26 cellular contexts compared by ENCODE assay signal in genomic region chr13:113850722-113851479, GRCh38.
"Had no signal": no experiment of that assay in that cellular context is flagged by ENCODE, and none has a peak within 500 bp of the region (broad histone marks: within the 10 kb centered on the region; RNA-seq: fewer than 3 reads in every experiment).

No MANE protein-coding gene starts in this region.

- H3K27me3 ChIP-seq: neural progenitor cell, stomach, tibial artery had no signal

- H3K4me3 ChIP-seq: left ventricle myocardium inferior, lung, neural progenitor cell, psoas muscle, stomach, tibial artery had no signal

- H3K4me3 Mint-ChIP-seq: activated naive CD4-positive, alpha-beta T cell treated with anti-CD3 and anti-CD28 coated beads, Interleukin-2, amount 50 U/mL, for 24 hours; activated naive CD8-positive, alpha-beta T cell treated with anti-CD3 and anti-CD28 coated beads, Interleukin-2, amount 50 U/mL, for 24 hours; activated T-cell treated with anti-CD3 and anti-CD28 coated beads, Interleukin-2, amount 50 U/mL, for 4 hours; dendritic cell treated with granulocyte-macrophage colony-stimulating factor and Interleukin-4, amounts not matched to agents 40 ng/mL and 50 ng/mL, for 4 days; natural killer cell; neural progenitor cell; stimulated activated naive B cell treated with anti-CD40 and anti-IgM and Interleukin-4, amounts not matched to agents 10 μg/mL and 1 μg/mL and 100 μg/mL, for 72 hours had no signal

- H2AFZ ChIP-seq: neural progenitor cell, parathyroid adenoma had no signal

- H3K9ac ChIP-seq: neural progenitor cell, parathyroid adenoma had no signal

- DNase-seq: activated CD4-positive, alpha-beta T cell treated with anti-CD3 and anti-CD28 coated beads for 4 hours; activated CD4-positive, alpha-beta T cell treated with anti-CD3 and anti-CD28 coated beads, Interleukin-2, amount 50 U/mL, for 48 hours; activated CD4-positive, CD25-positive, alpha-beta regulatory T cell; activated naive CD8-positive, alpha-beta T cell treated with anti-CD3 and anti-CD28 coated beads, Interleukin-2, amount 50 U/mL, for 24 hours; activated T-cell treated with anti-CD3 and anti-CD28 coated beads, Interleukin-2, amount 50 U/mL, for 4 hours; amygdala; central memory CD4-positive, alpha-beta T cell; effector CD4-positive, alpha-beta T cell; left ventricle myocardium inferior; mesendoderm; occipital lobe; psoas muscle; stimulated activated CD4-positive, alpha-beta T cell treated with anti-CD3 and anti-CD28 coated beads, Interleukin-15, amount 100 ng/mL, for 24 hours; stimulated activated CD4-positive, alpha-beta T cell treated with anti-CD3 and anti-CD28 coated beads, Interleukin-2, amount 100 ng/mL, for 24 hours; stimulated activated naive B cell treated with anti-CD40 and anti-IgM and Interleukin-4, amounts not matched to agents 10 μg/mL and 1 μg/mL and 100 μg/mL, for 72 hours; stomach; tibial artery had no signal

- H3K4me2 ChIP-seq: neural progenitor cell had no signal

- H3K27me3 Mint-ChIP-seq: activated naive CD4-positive, alpha-beta T cell treated with anti-CD3 and anti-CD28 coated beads, Interleukin-2, amount 50 U/mL, for 24 hours; dendritic cell treated with granulocyte-macrophage colony-stimulating factor and Interleukin-4, amounts not matched to agents 40 ng/mL and 50 ng/mL, for 4 days had no signal

- ATAC-seq: activated naive CD8-positive, alpha-beta T cell treated with anti-CD3 and anti-CD28 coated beads, Interleukin-2, amount 50 U/mL, for 24 hours; activated T-cell treated with anti-CD3 and anti-CD28 coated beads, Interleukin-2, amount 50 U/mL, for 4 hours; natural killer cell; psoas muscle; stimulated activated naive B cell treated with anti-CD40 and anti-IgM and Interleukin-4, amounts not matched to agents 10 μg/mL and 1 μg/mL and 100 μg/mL, for 72 hours had no signal

- H3K9me3 ChIP-seq: left ventricle myocardium inferior, psoas muscle, stomach, tibial artery had no signal

- H3K36me3 ChIP-seq: neural progenitor cell had no signal

- H3K27ac ChIP-seq: neural progenitor cell, parathyroid adenoma, psoas muscle, stomach, tibial artery had no signal

- FAIRE-seq: frontal cortex, islet of Langerhans had no signal

- H3K36me3 Mint-ChIP-seq: activated naive CD4-positive, alpha-beta T cell treated with anti-CD3 and anti-CD28 coated beads, Interleukin-2, amount 50 U/mL, for 24 hours; natural killer cell had no signal

- H3K27ac Mint-ChIP-seq: activated naive CD4-positive, alpha-beta T cell treated with anti-CD3 and anti-CD28 coated beads, Interleukin-2, amount 50 U/mL, for 24 hours; activated naive CD8-positive, alpha-beta T cell treated with anti-CD3 and anti-CD28 coated beads, Interleukin-2, amount 50 U/mL, for 24 hours; activated T-helper 2 cell treated with anti-CD3 and anti-CD28 coated beads, Interferon-gamma antibody, Interleukin-2, Interleukin-4, amounts not matched to agents 10 μg/mL and 5 μg/mL and 100 μg/mL, durations not matched to agents 14 hours and 24 hours and 36 hours; dendritic cell treated with granulocyte-macrophage colony-stimulating factor and Interleukin-4, amounts not matched to agents 40 ng/mL and 50 ng/mL, for 4 days; natural killer cell; neural progenitor cell; stimulated activated naive B cell treated with anti-CD40 and anti-IgM and Interleukin-4, amounts not matched to agents 10 μg/mL and 1 μg/mL and 100 μg/mL, for 72 hours had no signal

- H3K9me3 Mint-ChIP-seq: activated naive CD4-positive, alpha-beta T cell treated with anti-CD3 and anti-CD28 coated beads, Interleukin-2, amount 50 U/mL, for 24 hours; activated naive CD8-positive, alpha-beta T cell treated with anti-CD3 and anti-CD28 coated beads, Interleukin-2, amount 50 U/mL, for 24 hours; activated T-cell treated with anti-CD3 and anti-CD28 coated beads, Interleukin-2, amount 50 U/mL, for 4 hours; activated T-helper 2 cell treated with anti-CD3 and anti-CD28 coated beads, Interferon-gamma antibody, Interleukin-2, Interleukin-4, amounts not matched to agents 10 μg/mL and 5 μg/mL and 100 μg/mL, durations not matched to agents 14 hours and 24 hours and 36 hours; dendritic cell treated with granulocyte-macrophage colony-stimulating factor and Interleukin-4, amounts not matched to agents 40 ng/mL and 50 ng/mL, for 4 days; natural killer cell; neural progenitor cell; stimulated activated naive B cell treated with anti-CD40 and anti-IgM and Interleukin-4, amounts not matched to agents 10 μg/mL and 1 μg/mL and 100 μg/mL, for 72 hours had no signal

- H3K4me1 ChIP-seq: neural progenitor cell, parathyroid adenoma had no signal
